In genomic region chr21:43031121-43031624, GRCh38 we compare ENCODE assay signal across 18 cellular contexts. TPM values are rescaled to one million over a fixed set of nuclear protein-coding genes. Genes with fewer than 3 reads are reported as not detected.
A peak's percentile ranks its signal among the peaks of the same experiment; 100 is the strongest.
DNase-seq lines count a peak whose midpoint lies in the region; ATAC-seq, FAIRE-seq and TF ChIP-seq lines count a peak whose summit lies in the region.
"Had no signal": no experiment of that assay in that cellular context is flagged by ENCODE, and none has a peak within 500 bp of the region (broad histone marks: within the 10 kb centered on the region; RNA-seq: fewer than 3 reads in every experiment).

No MANE protein-coding gene starts in this region.

- TF ChIP-seq POLR2A in spleen (IDR thresholded peaks at IDR 0.05), result no peak
- no peak for TF ChIP-seq POLR2A in breast epithelium (IDR thresholded peaks at IDR 0.05)

- intact Hi-C loops in spleen (cut with DNase I; ENCODE audit: low total_unique reads) (no loop called here), breast epithelium (cut with DNase I; ENCODE audit: low total_unique reads) (no loop called here), pancreas (cut with DNase I) (no loop called here)

- no peak overlapping the region for H3K4me2 ChIP-seq in Karpas-422 (ENCODE audit: low read depth, low read length, poor library complexity, severe bottlenecking)
- H3K4me2 ChIP-seq: BLaER1 treated with 17β-estradiol and CSF1 and Interleukin-3, amounts not matched to agents 10 nM and 100 nM had no signal

- DNase-seq in D721Med (ENCODE audit: insufficient read length, low spot score) (peak; percentile 0), Karpas-422 (peak; percentile 4), globus pallidus (ENCODE audit: low spot score) (peak; percentile 6), spleen (peak; percentile 57), kidney tubule cell (ENCODE audit: low spot score) (no peak), breast epithelium (ENCODE audit: low spot score in 2 of 2) (no peak), NCI-H82 treated with DMSO at 0.1 percent for 48 hours (lab: John Stamatoyannopoulos, UW; ENCODE audit: unreplicated experiment) (no peak), pancreas (no peak)
- DNase-seq: ACHN; Calu3; CD4-positive, CD25-positive, alpha-beta regulatory T cell; DMS79 treated with DMSO at 0.1 percent for 48 hours; EL; GOT3 had no signal

- FAIRE-seq in D721Med (lab: Jason Lieb, UNC), result no peak
- no peak for FAIRE-seq in pancreas (lab: Jason Lieb, UNC)
- FAIRE-seq: G401.6, GM12891 had no signal

- no peak overlapping the region for H3K9ac ChIP-seq in Karpas-422 (ENCODE audit: low read length)
- H3K9ac ChIP-seq: BLaER1 treated with 17β-estradiol and CSF1 and Interleukin-3, amounts not matched to agents 10 nM and 100 nM had no signal

- no peak overlapping the region for H2AFZ ChIP-seq in Karpas-422 (ENCODE audit: low read length)

- H3K4me3 ChIP-seq in Karpas-422 (ENCODE audit: low read length), result no peak overlapping the region
- H3K4me3 ChIP-seq in spleen, result no peak overlapping the region
- no peak overlapping the region for H3K4me3 ChIP-seq in breast epithelium
- no peak overlapping the region for H3K4me3 ChIP-seq in pancreas
- H3K4me3 ChIP-seq: BLaER1 treated with 17β-estradiol and CSF1 and Interleukin-3, amounts not matched to agents 10 nM and 100 nM had no signal

- no peak for ATAC-seq in pancreas

- no peak for TF ChIP-seq CTCF in D721Med (IDR thresholded peaks at IDR 0.05; ENCODE audit: insufficient read depth, missing control alignments)
- no peak for TF ChIP-seq CTCF in spleen (IDR thresholded peaks at IDR 0.05 in 8 of 11, conservative IDR thresholded peaks at IDR 0.05 in 3 of 11)
- TF ChIP-seq CTCF in breast epithelium (IDR thresholded peaks at IDR 0.05), result no peak
- TF ChIP-seq CTCF in pancreas (IDR thresholded peaks at IDR 0.05), result no peak

- H3K36me3 ChIP-seq in Karpas-422 (ENCODE audit: insufficient read depth, low read length) (no peaks in the 10 kb centered on the region), spleen (peaks cover 0 to 87% (median 54%) of the 10 kb centered on the region in 6 donors), breast epithelium (no peaks in the 10 kb centered on the region), pancreas (peaks cover 0 to 11% (median 0%) of the 10 kb centered on the region in 3 donors)

- no peaks in the 10 kb centered on the region for H3K9me2 ChIP-seq in Karpas-422 (replicated peaks; ENCODE audit: insufficient read depth, low read length)

- no peaks in the 10 kb centered on the region for H3K27me3 ChIP-seq in Karpas-422 (ENCODE audit: low read length)
- no peaks in the 10 kb centered on the region for H3K27me3 ChIP-seq in spleen (replicated peaks in 1 of 7)
- H3K27me3 ChIP-seq in breast epithelium, result no peaks in the 10 kb centered on the region
- no peaks in the 10 kb centered on the region for H3K27me3 ChIP-seq in pancreas
- H3K27me3 ChIP-seq: BLaER1 treated with 17β-estradiol and CSF1 and Interleukin-3, amounts not matched to agents 10 nM and 100 nM had no signal

- H4K20me1 ChIP-seq in Karpas-422 (ENCODE audit: insufficient read depth, low read depth, low read length), result no peaks in the 10 kb centered on the region
- H4K20me1 ChIP-seq: BLaER1 treated with 17β-estradiol and CSF1 and Interleukin-3, amounts not matched to agents 10 nM and 100 nM had no signal

- no peaks in the 10 kb centered on the region for H3K9me3 ChIP-seq in Karpas-422 (ENCODE audit: low read length)
- no peaks in the 10 kb centered on the region for H3K9me3 ChIP-seq in spleen
- no peaks in the 10 kb centered on the region for H3K9me3 ChIP-seq in breast epithelium
- no peaks in the 10 kb centered on the region for H3K9me3 ChIP-seq in pancreas
- H3K9me3 ChIP-seq: BLaER1 treated with 17β-estradiol and CSF1 and Interleukin-3, amounts not matched to agents 10 nM and 100 nM had no signal

- WGBS in spleen, 5 donors, result 89 to 96% (median 95%) methylated on average over 12 of the region's 12 CpGs
- 90 to 92% methylated on average over 12 of the region's 12 CpGs for WGBS in pancreas, 2 donors

- no peaks in the 10 kb centered on the region for H3K79me2 ChIP-seq in Karpas-422 (ENCODE audit: low read length)

- H3K27ac ChIP-seq in Karpas-422 (ENCODE audit: low read length) (no peak overlapping the region), spleen (no peak overlapping the region), breast epithelium (no peak overlapping the region), pancreas (no peak overlapping the region)
- H3K27ac ChIP-seq: BLaER1 treated with 17β-estradiol and CSF1 and Interleukin-3, amounts not matched to agents 10 nM and 100 nM had no signal

- H3K4me1 ChIP-seq in Karpas-422 (ENCODE audit: low read length), result peaks cover 5% of the 10 kb centered on the region
- no peaks in the 10 kb centered on the region for H3K4me1 ChIP-seq in spleen
- H3K4me1 ChIP-seq in breast epithelium, result no peaks in the 10 kb centered on the region
- no peaks in the 10 kb centered on the region for H3K4me1 ChIP-seq in pancreas
- H3K4me1 ChIP-seq: BLaER1 treated with 17β-estradiol and CSF1 and Interleukin-3, amounts not matched to agents 10 nM and 100 nM had no signal

RNA-seq across cellular contexts. Expression of gene CBS, which starts 44.5 kb away (rescaled TPM):
- 3.6 and 4.5 TPM in 2 replicates for total RNA-seq in Karpas-422 (2014; rRNA removed; shearing (Covaris generic); ENCODE audit: low replicate concordance)
- total RNA-seq in spleen (10 to 100 TPM in 1 of 7 donors, 1 to 10 TPM in 6; 1.2 to 10.9 (median 4.5) TPM), breast epithelium (10 to 100 TPM in 1 of 3 donors, 1 to 10 TPM in 2; 5.4 to 27.2 (median 6.9) TPM), pancreas (100 to 1,000 TPM in 1 of 6 donors, 10 to 100 TPM in 5; 24.4 to 168 (median 76.0) TPM)
- polyA plus RNA-seq in spleen (1 to 10 TPM in 2 of 3 donors, under 1 TPM in 1; 0.65 to 2.9 (median 1.4) TPM), pancreas (100 to 1,000 TPM in 1 of 2 donors, 10 to 100 TPM in 1; 95.1 to 111 TPM)
- total RNA-seq: CD4-positive, CD25-positive, alpha-beta regulatory T cell; HT-29 had no signal

RNA-seq across cellular contexts. Expression of gene PKNOX1, which starts 56.8 kb away (rescaled TPM):
- total RNA-seq in Karpas-422 (2014; rRNA removed; shearing (Covaris generic); ENCODE audit: low replicate concordance), result 19.7 and 28.1 TPM in 2 replicates
- total RNA-seq in spleen (10 to 100 TPM; 11.1 to 21.2 (median 17.3) TPM), breast epithelium (10 to 100 TPM; 11.7 to 16.4 (median 14.4) TPM), pancreas (10 to 100 TPM in 1 of 6 donors, 1 to 10 TPM in 5; 5.2 to 10.2 (median 6.0) TPM)
- polyA plus RNA-seq in spleen (10 to 100 TPM in 1 of 3 donors, 1 to 10 TPM in 2; 7.3 to 10.1 (median 8.7) TPM), pancreas (1 to 10 TPM; 6.0 to 8.2 TPM)

Comparison
In these comparisons a context has a peak if more than half of its experiments do, and no peak if none do; other contexts are left out.
1. DNase-seq: peak in D721Med (single experiment), Karpas-422 (single experiment), globus pallidus (single experiment) and spleen (single experiment); none in kidney tubule cell (single experiment), breast epithelium (0 of 2), NCI-H82 treated with DMSO at 0.1 percent for 48 hours (single experiment) and pancreas (0 of 6).